8 cellular contexts compared by ENCODE assay signal in genomic region chr10:43197834-43198681, GRCh38. TPM values are rescaled to one million over a fixed set of nuclear protein-coding genes. Genes with fewer than 3 reads are reported as not detected.
DNase-seq lines count a peak whose midpoint lies in the region; ATAC-seq and FAIRE-seq lines count a peak whose summit lies in the region.

No MANE protein-coding gene starts in this region.

- no peak for FAIRE-seq in frontal cortex (lab: Jason Lieb, UNC)

- peak; percentile 14 to 27 for DNase-seq in stimulated activated CD4-positive, alpha-beta T cell treated with anti-CD3 and anti-CD28 coated beads, Interleukin-4, amount 100 ng/mL, for 48 hours (ENCODE audit: low read depth in 2 of 2)
- no peak for DNase-seq in stimulated activated CD4-positive, alpha-beta T cell treated with anti-CD3 and anti-CD28 coated beads, Interleukin-12 subunit alpha, Interleukin-12 subunit beta, amount 100 ng/mL, for 4 hours
- DNase-seq in OCI-M1 (lab: John Stamatoyannopoulos, UW) (peak; percentile 50), frontal cortex (ENCODE audit: low spot score in 2 of 2) (peak; percentile 19 to 29), NCI-H774 (lab: John Stamatoyannopoulos, UW) (no peak)

- ATAC-seq in GM18520 (IDR thresholded peaks at IDR 0.05; ENCODE audit: unreplicated experiment) (no peak), GM21423 (IDR thresholded peaks at IDR 0.05; ENCODE audit: unreplicated experiment) (no peak), HG02885 (IDR thresholded peaks at IDR 0.05; ENCODE audit: poor library complexity, unreplicated experiment) (no peak)

RNA-seq across cellular contexts. Expression of gene CSGALNACT2, which starts 59.8 kb away (rescaled TPM):
- total RNA-seq in frontal cortex = 87.2 TPM

Comparison
In these comparisons a context has a peak if more than half of its experiments do, and no peak if none do; other contexts are left out.
1. DNase-seq: peak in stimulated activated CD4-positive, alpha-beta T cell treated with anti-CD3 and anti-CD28 coated beads, Interleukin-4, amount 100 ng/mL, for 48 hours (2 of 2), OCI-M1 (single experiment) and frontal cortex (2 of 2); none in stimulated activated CD4-positive, alpha-beta T cell treated with anti-CD3 and anti-CD28 coated beads, Interleukin-12 subunit alpha, Interleukin-12 subunit beta, amount 100 ng/mL, for 4 hours (single experiment) and NCI-H774 (single experiment).